In the genomic region with DNA sequence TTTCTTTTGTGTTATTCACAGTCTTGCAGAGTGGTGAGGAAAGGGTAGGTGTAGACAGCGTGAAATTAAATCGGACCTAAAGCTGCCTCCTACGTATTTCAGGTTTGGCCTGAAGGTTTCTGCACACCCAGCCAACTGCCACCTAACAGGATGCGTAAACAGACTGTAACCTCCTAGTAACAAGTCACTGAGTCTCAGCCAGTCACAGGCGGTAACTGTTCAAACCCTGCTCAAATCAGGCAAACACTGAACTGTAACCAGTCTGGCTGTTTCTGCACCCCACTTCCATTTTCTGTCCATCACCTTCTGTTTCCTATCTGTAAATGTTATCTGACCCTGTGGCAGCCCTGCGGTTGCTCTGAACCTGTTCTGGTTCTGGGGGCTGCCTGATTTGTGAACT, we compare ENCODE assay signal across 18 cellular contexts.
"Had no signal": no experiment of that assay in that cellular context is flagged by ENCODE, and none has a peak within 500 bp of the region (broad histone marks: within the 10 kb centered on the region; RNA-seq: fewer than 3 reads in every experiment).

No MANE protein-coding gene starts in this region.

- H3K27me3 ChIP-seq: ascending aorta, brain microvascular endothelial cell, gastroesophageal sphincter, left lung had no signal

- H3K27ac Mint-ChIP-seq: activated naive CD4-positive, alpha-beta T cell treated with anti-CD3 and anti-CD28 coated beads, Interleukin-2, amount 50 U/mL, for 72 hours; natural killer cell treated with Interleukin-12 subunit alpha and Interleukin-12 subunit beta and Interleukin-15 and Interleukin-18, amount 100 ng/mL, for 72 hours; WTC11 had no signal

- H3K27ac ChIP-seq: ascending aorta, brain microvascular endothelial cell, epithelial cell of prostate, left lung, spleen had no signal

- H3K4me1 Mint-ChIP-seq: central memory CD8-positive, alpha-beta T cell; WTC11 had no signal

- H3K4me3 Mint-ChIP-seq: central memory CD8-positive, alpha-beta T cell; natural killer cell treated with Interleukin-12 subunit alpha and Interleukin-12 subunit beta and Interleukin-15 and Interleukin-18, amount 100 ng/mL, for 72 hours; WTC11 had no signal

- H3K36me3 ChIP-seq: ascending aorta, brain microvascular endothelial cell, gastroesophageal sphincter, left lung, spleen had no signal

- H3K4me3 ChIP-seq: ascending aorta, gastroesophageal sphincter, left lung, spleen had no signal

- H3K9me3 Mint-ChIP-seq: activated naive CD4-positive, alpha-beta T cell treated with anti-CD3 and anti-CD28 coated beads, Interleukin-2, amount 50 U/mL, for 72 hours; central memory CD8-positive, alpha-beta T cell; natural killer cell treated with Interleukin-12 subunit alpha and Interleukin-12 subunit beta and Interleukin-15 and Interleukin-18, amount 100 ng/mL, for 72 hours; WTC11 had no signal

- DNase-seq: activated gamma-delta T cell treated with Interleukin-2 at 50 U/mL for 16 hours; activated T-cell treated with anti-CD3 and anti-CD28 coated beads, Interleukin-2, amount 50 U/mL, for 1 hour; brain microvascular endothelial cell; head of caudate nucleus; left lung; midbrain; occipital lobe; spleen; stimulated activated CD4-positive, alpha-beta T cell treated with anti-CD3 and anti-CD28 coated beads, Interleukin-4, amount 100 ng/mL, for 1 hour; stimulated activated naive CD4-positive, alpha-beta T cell; T-helper 1 cell had no signal

- H3K36me3 Mint-ChIP-seq: activated naive CD4-positive, alpha-beta T cell treated with anti-CD3 and anti-CD28 coated beads, Interleukin-2, amount 50 U/mL, for 72 hours; natural killer cell treated with Interleukin-12 subunit alpha and Interleukin-12 subunit beta and Interleukin-15 and Interleukin-18, amount 100 ng/mL, for 72 hours; WTC11 had no signal

- H3K4me1 ChIP-seq: ascending aorta, gastroesophageal sphincter, left lung, spleen had no signal

- ATAC-seq: activated naive CD4-positive, alpha-beta T cell treated with anti-CD3 and anti-CD28 coated beads, Interleukin-2, amount 50 U/mL, for 72 hours; left lung; WTC11 had no signal

- H3K9me3 ChIP-seq: ascending aorta, gastroesophageal sphincter, left lung, spleen had no signal
